Comparison of ENCODE assay signal across 16 cellular contexts in the genomic region with DNA sequence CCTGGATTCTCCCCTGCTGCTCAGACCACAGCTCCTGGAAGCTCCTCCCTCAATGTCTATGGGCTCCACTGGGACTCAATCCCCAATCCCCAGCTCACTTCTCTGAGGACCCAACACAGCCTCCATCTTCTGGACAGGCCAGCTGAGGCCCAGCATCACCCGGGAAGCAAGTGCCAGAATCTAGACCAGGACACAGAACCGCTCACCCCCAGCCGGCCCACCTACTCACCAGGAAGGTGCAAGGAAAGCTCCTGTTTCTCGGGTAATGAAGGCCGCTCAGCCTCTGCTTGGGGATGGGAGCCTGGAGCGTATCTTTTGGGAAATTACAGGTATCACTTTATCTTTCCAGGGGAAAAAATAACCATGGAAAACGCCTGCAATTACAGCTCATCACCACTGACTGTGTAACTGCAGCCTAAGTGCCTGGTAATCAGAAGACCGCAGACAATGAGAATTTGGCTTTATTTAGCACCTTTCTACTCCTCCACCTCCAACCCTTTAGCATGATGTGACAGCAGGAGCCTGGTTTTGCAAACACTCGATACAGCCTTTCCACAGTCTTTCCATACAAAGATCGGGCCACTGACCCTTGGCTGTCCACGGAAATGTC. TPM values are rescaled to one million over a fixed set of nuclear protein-coding genes. Genes with fewer than 3 reads are reported as not detected.
A peak's percentile ranks its signal among the peaks of the same experiment; 100 is the strongest.
DNase-seq lines count a peak whose midpoint lies in the region; ATAC-seq and TF ChIP-seq lines count a peak whose summit lies in the region.
"Had no signal": no experiment of that assay in that cellular context is flagged by ENCODE, and none has a peak within 500 bp of the region (broad histone marks: within the 10 kb centered on the region; RNA-seq: fewer than 3 reads in every experiment).

No MANE protein-coding gene starts in this region.

- peaks cover 7% of the 10 kb centered on the region for H3K27me3 Mint-ChIP-seq in activated CD8-positive, alpha-beta memory T cell treated with anti-CD3 and anti-CD28 coated beads, Interleukin-2, amount 10 ng/mL, durations not matched to agents 7 days and 5 days
- no peaks in the 10 kb centered on the region for H3K27me3 Mint-ChIP-seq in HFFc6 (ENCODE audit: insufficient read depth)

- H3K4me1 Mint-ChIP-seq in activated CD8-positive, alpha-beta memory T cell treated with anti-CD3 and anti-CD28 coated beads, Interleukin-2, amount 10 ng/mL, durations not matched to agents 7 days and 5 days, result no peaks in the 10 kb centered on the region
- H3K4me1 Mint-ChIP-seq in HFFc6 (ENCODE audit: low read depth), result no peaks in the 10 kb centered on the region
- H3K4me1 Mint-ChIP-seq: CD8-positive, alpha-beta memory T cell; IgD-negative memory B cell had no signal

- no peak overlapping the region for H3K27ac ChIP-seq in coronary artery
- H3K27ac ChIP-seq: BLaER1 treated with 17β-estradiol and CSF1 and Interleukin-3, amounts not matched to agents 10 nM and 100 nM had no signal

- H3K36me3 Mint-ChIP-seq in activated CD8-positive, alpha-beta memory T cell treated with anti-CD3 and anti-CD28 coated beads, Interleukin-2, amount 10 ng/mL, durations not matched to agents 7 days and 5 days, result no peaks in the 10 kb centered on the region
- peaks cover 7% of the 10 kb centered on the region; the same call in 1 of the 2 replicates for H3K36me3 Mint-ChIP-seq in HFFc6 (ENCODE audit: low read depth)
- H3K36me3 Mint-ChIP-seq: CD8-positive, alpha-beta memory T cell; IgD-negative memory B cell had no signal

- ATAC-seq in activated CD8-positive, alpha-beta memory T cell treated with anti-CD3 and anti-CD28 coated beads, Interleukin-2, amount 10 ng/mL, durations not matched to agents 7 days and 5 days, result no peak
- ATAC-seq in omental fat pad (ENCODE audit: low FRiP score), result no peak
- ATAC-seq in HG02885 (IDR thresholded peaks at IDR 0.05; ENCODE audit: poor library complexity, unreplicated experiment), result no peak

- CTCF ChIA-PET in activated CD8-positive, alpha-beta memory T cell treated with anti-CD3 and anti-CD28 coated beads, Interleukin-2, amount 10 ng/mL, durations not matched to agents 7 days and 5 days (lab: Charles Lee), result no interaction called here

- H3K4me3 ChIP-seq in coronary artery, result no peak overlapping the region
- H3K4me3 ChIP-seq: BLaER1 treated with 17β-estradiol and CSF1 and Interleukin-3, amounts not matched to agents 10 nM and 100 nM had no signal

- H3K27ac Mint-ChIP-seq in activated CD8-positive, alpha-beta memory T cell treated with anti-CD3 and anti-CD28 coated beads, Interleukin-2, amount 10 ng/mL, durations not matched to agents 7 days and 5 days, result no peak overlapping the region
- H3K27ac Mint-ChIP-seq in HFFc6, result no peak overlapping the region
- H3K27ac Mint-ChIP-seq: CD8-positive, alpha-beta memory T cell; IgD-negative memory B cell had no signal

- H3K4me3 Mint-ChIP-seq in activated CD8-positive, alpha-beta memory T cell treated with anti-CD3 and anti-CD28 coated beads, Interleukin-2, amount 10 ng/mL, durations not matched to agents 7 days and 5 days, result no peak overlapping the region
- no peak overlapping the region for H3K4me3 Mint-ChIP-seq in HFFc6
- H3K4me3 Mint-ChIP-seq: CD8-positive, alpha-beta memory T cell; IgD-negative memory B cell had no signal

- TF ChIP-seq CTCF in coronary artery (IDR thresholded peaks at IDR 0.05), result no peak
- no peak for TF ChIP-seq CTCF in omental fat pad (IDR thresholded peaks at IDR 0.05)
- TF ChIP-seq CTCF in HFFc6 (IDR thresholded peaks at IDR 0.05), result no peak

- no peaks in the 10 kb centered on the region for H3K9me3 Mint-ChIP-seq in activated CD8-positive, alpha-beta memory T cell treated with anti-CD3 and anti-CD28 coated beads, Interleukin-2, amount 10 ng/mL, durations not matched to agents 7 days and 5 days (ENCODE audit: low read depth)
- H3K9me3 Mint-ChIP-seq in HFFc6, result peaks cover 53% of the 10 kb centered on the region
- H3K9me3 Mint-ChIP-seq: CD8-positive, alpha-beta memory T cell had no signal

- peak; percentile 3 for DNase-seq in activated CD8-positive, alpha-beta memory T cell treated with anti-CD3 and anti-CD28 coated beads, Interleukin-2, amount 10 ng/mL, durations not matched to agents 7 days and 5 days
- DNase-seq in activated CD8-positive, alpha-beta memory T cell treated with anti-CD3 and anti-CD28 coated beads, Interleukin-2, amount 50 U/mL, for 48 hours, result no peak
- DNase-seq in coronary artery (ENCODE audit: low spot score), result peak; percentile 35
- peak; percentile 24 for DNase-seq in mesenteric fat pad (ENCODE audit: low spot score)
- DNase-seq in T-helper 9 cell, result no peak
- DNase-seq in omental fat pad (ENCODE audit: low spot score), result no peak
- no peak for DNase-seq in HFFc6
- DNase-seq: CD8-positive, alpha-beta memory T cell; Kasumi-1; NCI-H1105; NCI-H1694; NCI-H526 treated with DMSO at 0.1 percent for 48 hours; NK-92 treated with Interleukin-12 subunit alpha and Interleukin-12 subunit beta, amount 100 ng/mL, for 24 hours had no signal

RNA-seq across cellular contexts. Expression of a gene that starts 49.6 kb away (rescaled TPM):
- total RNA-seq in activated CD8-positive, alpha-beta memory T cell treated with anti-CD3 and anti-CD28 coated beads, Interleukin-2, amount 10 ng/mL, durations not matched to agents 7 days and 5 days, result 100 to 1,000 TPM; 921 to 988 TPM
- total RNA-seq in mesenteric fat pad (642 TPM), omental fat pad (100 to 1,000 TPM; 333 to 392 (median 362) TPM)
- 100 to 1,000 TPM; 660 to 867 (median 812) TPM for total RNA-seq in HFFc6 (2021; fragmentation: NEBNext Ultra II Directional; extraction: Animal tissue kit (Norgen Biotek cat#: 25700))

RNA-seq across cellular contexts. Expression of a gene that starts 59.4 kb away (rescaled TPM):
- total RNA-seq in activated CD8-positive, alpha-beta memory T cell treated with anti-CD3 and anti-CD28 coated beads, Interleukin-2, amount 10 ng/mL, durations not matched to agents 7 days and 5 days, result 10 to 100 TPM in 1 of 2 experiments, 1 to 10 TPM in 1; 7.1 to 12.8 TPM
- total RNA-seq in mesenteric fat pad, result 5.6 TPM
- 1 to 10 TPM; 5.9 to 9.0 (median 7.9) TPM for total RNA-seq in omental fat pad
- 1 to 10 TPM; 1.2 to 2.7 (median 1.9) TPM for total RNA-seq in HFFc6 (2021; fragmentation: NEBNext Ultra II Directional; extraction: Animal tissue kit (Norgen Biotek cat#: 25700))

Comparison
In these comparisons a context has a peak if more than half of its experiments do, and no peak if none do; other contexts are left out.
1. DNase-seq: peak in activated CD8-positive, alpha-beta memory T cell treated with anti-CD3 and anti-CD28 coated beads, Interleukin-2, amount 10 ng/mL, durations not matched to agents 7 days and 5 days (single experiment), coronary artery (single experiment) and mesenteric fat pad (single experiment); none in activated CD8-positive, alpha-beta memory T cell treated with anti-CD3 and anti-CD28 coated beads, Interleukin-2, amount 50 U/mL, for 48 hours (single experiment), T-helper 9 cell (single experiment), omental fat pad (single experiment) and HFFc6 (single experiment).